9 cellular contexts compared by ENCODE assay signal in genomic region chr6:6851059-6851658, GRCh38.
DNase-seq lines count a peak whose midpoint lies in the region; FAIRE-seq and TF ChIP-seq lines count a peak whose summit lies in the region.
"Had no signal": no experiment of that assay in that cellular context is flagged by ENCODE, and none has a peak within 500 bp of the region (broad histone marks: within the 10 kb centered on the region; RNA-seq: fewer than 3 reads in every experiment).

No MANE protein-coding gene starts in this region.

- no peak for TF ChIP-seq POLR2A in H1 (IDR thresholded peaks at IDR 0.05; ENCODE audit: control extremely low read depth in 1 of 2, low read depth in 2 of 2, low read length in 2 of 2)

- no peak for TF ChIP-seq RAD21 in H1 (IDR thresholded peaks at IDR 0.05 in 1 of 2, conservative IDR thresholded peaks at IDR 0.05 in 1 of 2; ENCODE audit: low read depth in 2 of 2, low read length in 2 of 2)

- H3K9ac ChIP-seq in H1 (replicated peaks in 1 of 4; ENCODE audit: extremely low read depth in 1 of 4, low read depth in 3 of 4, low read length in 3 of 4) = no peak overlapping the region
- H3K9ac ChIP-seq in muscle layer of colon (ENCODE audit: low read length) = no peak overlapping the region

- no peak overlapping the region for H2BK20ac ChIP-seq in H1 (ENCODE audit: low read length)

- no peaks in the 10 kb centered on the region for H3K79me1 ChIP-seq in H1 (ENCODE audit: low read depth, low read length)

- no peak overlapping the region for H3K27ac Mint-ChIP-seq in osteocyte (ENCODE audit: unreplicated experiment)

- no peak overlapping the region for H3K18ac ChIP-seq in H1 (ENCODE audit: extremely low read depth, low read length)

- H3K4me2 ChIP-seq in H1 (ENCODE audit: insufficient read depth in 1 of 2, low read depth in 2 of 2, low read length in 2 of 2) = no peak overlapping the region

- H3K79me2 ChIP-seq in H1 (ENCODE audit: control insufficient read depth in 1 of 2, insufficient read depth in 2 of 2, low read length in 2 of 2) = no peaks in the 10 kb centered on the region

- H3K4me1 ChIP-seq in H1 (replicated peaks in 1 of 4; ENCODE audit: control insufficient read depth in 3 of 4, insufficient read depth in 4 of 4, low read length in 3 of 4) (0 out of 7 replicates have a peak, but pooled peaks cover 0 to under 1% (median 0%) of the 10 kb centered on the region in 4 experiments), muscle layer of colon (ENCODE audit: insufficient read depth, low read length) (peaks cover 5% of the 10 kb centered on the region)
- H3K4me1 ChIP-seq: uterus had no signal

- FAIRE-seq in H1 (lab: Jason Lieb, UNC) = no peak

- H3K9me3 ChIP-seq in H1 (ENCODE audit: insufficient read depth in 2 of 2, low read depth in 1 of 2, low read length in 1 of 2) = no peaks in the 10 kb centered on the region; a peak in 1 of 4 replicates
- H3K9me3 ChIP-seq in muscle layer of colon (ENCODE audit: low read length) = no peaks in the 10 kb centered on the region
- H3K9me3 ChIP-seq: uterus had no signal

- no peak for TF ChIP-seq CTCF in C4-2B (conservative IDR thresholded peaks at IDR 0.05)
- no peak for TF ChIP-seq CTCF in H1 (IDR thresholded peaks at IDR 0.05; ENCODE audit: control extremely low read depth in 1 of 3, insufficient read depth in 1 of 3, low read depth in 1 of 3, low read length in 3 of 3)
- no peak for TF ChIP-seq CTCF in osteocyte (IDR thresholded peaks at IDR 0.05)

- H3K23ac ChIP-seq in H1 (ENCODE audit: insufficient read length) = no peak overlapping the region

- H3K4me3 ChIP-seq in H1 (ENCODE audit: extremely low read depth in 1 of 4, insufficient read depth in 2 of 4, low read depth in 3 of 4, low read length in 4 of 4) = no peak overlapping the region
- no peak overlapping the region for H3K4me3 ChIP-seq in muscle layer of colon (ENCODE audit: low read depth in 1 of 2, low read length in 2 of 2)
- H3K4me3 ChIP-seq: uterus had no signal

- no peaks in the 10 kb centered on the region for H3K36me3 Mint-ChIP-seq in osteocyte (ENCODE audit: unreplicated experiment)

- no peak overlapping the region for H4K5ac ChIP-seq in H1 (ENCODE audit: insufficient read length, low read depth, low read length)

- CTCF ChIA-PET in H1 (lab: Charles Lee; ENCODE audit: partially characterized antibody) = interaction anchor here (0.8 kb wide), 1 partner anchor 30 kb away, joined by 4 read pairs; no protein-coding TSS in a partner anchor

- H3K27ac ChIP-seq in C4-2B = peak overlapping the region; percentile 24; the same call in 1 of the 2 replicates
- H3K27ac ChIP-seq in H1 (ENCODE audit: low read depth, low read length) = no peak overlapping the region
- peak overlapping the region; percentile 4 for H3K27ac ChIP-seq in muscle layer of colon (ENCODE audit: low read depth, low read length)
- H3K27ac ChIP-seq: uterus had no signal

- H3K27me3 Mint-ChIP-seq in osteocyte (ENCODE audit: unreplicated experiment) = no peaks in the 10 kb centered on the region

- peaks cover 7% of the 10 kb centered on the region for H3K4me1 Mint-ChIP-seq in osteocyte (ENCODE audit: unreplicated experiment)

- H4K91ac ChIP-seq in H1 (replicated peaks; ENCODE audit: insufficient read length, low read length) = no peak overlapping the region

- H3K36me3 ChIP-seq in H1 (ENCODE audit: control insufficient read depth in 2 of 4, insufficient read depth in 4 of 4, low read length in 3 of 4) (no peaks in the 10 kb centered on the region), muscle layer of colon (ENCODE audit: insufficient read depth, low read length) (no peaks in the 10 kb centered on the region)
- H3K36me3 ChIP-seq: uterus had no signal

- 95% methylated on average over 6 of the region's 6 CpGs; no CpG with 5 or more reads in 1 of the 2 experiments for WGBS in H1 (ENCODE audit: extremely low coverage in 1 of 2, insufficient coverage in 1 of 2, insufficient read length in 1 of 2, insufficient replicate concordance in 2 of 2, low coverage in 1 of 2, low lambda C conversion rate in 2 of 2, missing lambda C conversion rate in 1 of 2), 2 experiments

- H3K14ac ChIP-seq in H1 (ENCODE audit: insufficient read length) = no peak overlapping the region

- H2AFZ ChIP-seq in H1 (ENCODE audit: low read length) = peak overlapping the region; percentile 82

- no peak overlapping the region for H2BK5ac ChIP-seq in H1 (ENCODE audit: low read depth, low read length)

- H3K23me2 ChIP-seq in H1 (ENCODE audit: low read depth, low read length) = no peaks in the 10 kb centered on the region

- H3K4ac ChIP-seq in H1 (replicated peaks; ENCODE audit: insufficient read length, low read depth, low read length) = no peak overlapping the region

- no peak overlapping the region for H2AK5ac ChIP-seq in H1 (ENCODE audit: low read depth, low read length)

- H3K27me3 ChIP-seq in H1 (replicated peaks in 1 of 4; ENCODE audit: control insufficient read depth in 3 of 4, extremely low read depth in 1 of 4, insufficient read depth in 3 of 4, low read length in 3 of 4) (no peaks in the 10 kb centered on the region), muscle layer of colon (ENCODE audit: control insufficient read depth in 1 of 2, insufficient read depth in 2 of 2, low read length in 2 of 2) (no peaks in the 10 kb centered on the region)
- H3K27me3 ChIP-seq: uterus had no signal

- H2BK12ac ChIP-seq in H1 (ENCODE audit: low read depth, low read length) = no peak overlapping the region

- H4K20me1 ChIP-seq in H1 (replicated peaks in 1 of 2; ENCODE audit: control insufficient read depth in 1 of 2, insufficient read depth in 2 of 2, low read length in 2 of 2) = no peaks in the 10 kb centered on the region

- no peak overlapping the region for H3K56ac ChIP-seq in H1 (replicated peaks; ENCODE audit: insufficient read length, low read depth, low read length)

- H4K8ac ChIP-seq in H1 (ENCODE audit: extremely low read depth, insufficient read depth, low read length) = no peak overlapping the region

- H3K4me3 Mint-ChIP-seq in osteocyte (ENCODE audit: unreplicated experiment) = no peak overlapping the region

- DNase-seq in NAMALWA (ENCODE audit: low spot score) (peak; percentile 16), H1 (ENCODE audit: low read depth in 1 of 2, low spot score in 2 of 2) (no peak), osteocyte (ENCODE audit: extremely low spot score, unreplicated experiment) (no peak), NCI-H345 (lab: John Stamatoyannopoulos, UW) (no peak), NCI-H187 (lab: John Stamatoyannopoulos, UW) (no peak)
- no peak for DNase-seq in activated naive CD4-positive, alpha-beta T cell (lab: John Stamatoyannopoulos, UW)

- H3K9me3 Mint-ChIP-seq in osteocyte (ENCODE audit: unreplicated experiment) = peaks cover 4% of the 10 kb centered on the region

- TF ChIP-seq EP300 in H1 (IDR thresholded peaks at IDR 0.05; ENCODE audit: borderline replicate concordance in 1 of 2, low read depth in 2 of 2, low read length in 2 of 2) = no peak

- H2BK120ac ChIP-seq in H1 (replicated peaks; ENCODE audit: low read depth, low read length) = no peak overlapping the region

- H2BK15ac ChIP-seq in H1 (ENCODE audit: low read length) = no peak overlapping the region

- POLR2A ChIA-PET in H1 (lab: Charles Lee; ENCODE audit: partially characterized antibody) = no interaction called here

TF ChIP-seq in H1, 55 proteins besides CTCF, POLR2A, EP300 and RAD21 (continues in another document):
- TF ChIP-seq RNF2 (IDR thresholded peaks at IDR 0.05; ENCODE audit: borderline replicate concordance, low read depth, low read length, missing control alignments, poor library complexity, severe bottlenecking) (no peak), SIN3A (conservative IDR thresholded peaks at IDR 0.05 in 1 of 2, IDR thresholded peaks at IDR 0.05 in 1 of 2; ENCODE audit: low read depth in 1 of 2, low read length in 2 of 2) (no peak)
